Comparison of ENCODE assay signal across 16 cellular contexts in the genomic region with DNA sequence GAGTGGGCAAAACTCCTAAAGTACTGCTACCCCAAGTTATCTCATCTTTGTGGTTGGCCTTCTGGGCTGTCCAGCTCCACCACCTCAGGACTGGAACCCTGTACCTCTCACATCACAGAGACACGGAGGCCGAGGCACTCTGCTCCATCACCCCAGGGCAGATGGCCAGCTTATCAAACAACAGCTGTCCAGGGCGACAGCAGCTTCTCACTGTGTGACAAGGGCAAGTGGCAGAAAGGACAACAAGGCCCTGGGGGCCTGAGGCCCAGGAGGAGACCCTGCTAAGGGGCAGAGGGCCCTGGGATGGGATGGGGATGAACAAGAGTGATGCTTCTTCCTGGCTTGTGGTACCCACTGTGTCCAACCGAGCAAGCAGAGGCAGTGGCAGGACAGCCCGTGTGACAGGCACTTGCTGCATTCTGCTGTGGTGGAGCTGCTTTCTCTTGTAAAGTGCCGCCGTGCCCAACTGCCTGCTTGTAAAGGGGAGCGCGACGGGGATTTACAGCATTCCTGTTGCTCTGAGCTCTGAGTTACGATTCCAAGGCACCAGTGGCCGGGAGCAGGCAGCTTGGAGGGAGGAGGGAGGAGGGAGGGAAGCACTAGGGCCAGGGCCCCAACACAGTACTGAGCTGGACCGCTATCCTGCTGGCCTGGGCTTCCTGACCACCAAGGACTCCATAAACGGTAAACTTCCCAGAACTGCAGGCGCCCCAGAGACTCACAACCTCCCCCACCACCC.
DNase-seq lines count a peak whose midpoint lies in the region; ATAC-seq, FAIRE-seq and TF ChIP-seq lines count a peak whose summit lies in the region.
"Had no signal": no experiment of that assay in that cellular context is flagged by ENCODE, and none has a peak within 500 bp of the region (broad histone marks: within the 10 kb centered on the region; RNA-seq: fewer than 3 reads in every experiment).

No MANE protein-coding gene starts in this region.

- H3K9me2 ChIP-seq in SK-N-SH, result no peaks in the 10 kb centered on the region

- H3K4ac ChIP-seq in H1 (replicated peaks; ENCODE audit: insufficient read length, low read depth, low read length), result no peak overlapping the region

- no peak overlapping the region for H2BK120ac ChIP-seq in H1 (replicated peaks; ENCODE audit: low read depth, low read length)

- no peak overlapping the region for H2BK12ac ChIP-seq in H1 (ENCODE audit: low read depth, low read length)

- H3K14ac ChIP-seq in H1 (ENCODE audit: insufficient read length), result no peak overlapping the region

- no peaks in the 10 kb centered on the region for H3K9me3 ChIP-seq in SK-N-SH
- H3K9me3 ChIP-seq in H1 (ENCODE audit: insufficient read depth in 2 of 2, low read depth in 1 of 2, low read length in 1 of 2), result no peaks in the 10 kb centered on the region
- H3K9me3 ChIP-seq: A549, SJSA1, upper lobe of right lung had no signal

- peaks cover 11% of the 10 kb centered on the region; the same call in 1 of the 2 replicates for H3K79me1 ChIP-seq in H1 (ENCODE audit: low read depth, low read length)

- H3K4me2 ChIP-seq in SK-N-SH (no peak overlapping the region), H1 (ENCODE audit: insufficient read depth in 1 of 2, low read depth in 2 of 2, low read length in 2 of 2) (no peak overlapping the region)
- H3K4me2 ChIP-seq: A549 had no signal

- CTCF ChIA-PET in SK-N-SH (lab: Yijun Ruan, JAX), result interaction anchor here (1.0 to 5.8 kb wide), 12 partner anchors 17 to 365 kb away, joined by 3 to 38 read pairs (median 3); a partner anchor contains a TSS
- CTCF ChIA-PET in H1 (lab: Charles Lee; ENCODE audit: partially characterized antibody), result interaction anchor here (0.6 to 3.7 kb wide), 14 partner anchors 9 to 1452 kb away, joined by 3 to 20 read pairs (median 4); no protein-coding TSS in a partner anchor

- no peak overlapping the region for H3K27ac Mint-ChIP-seq in stimulated activated naive CD8-positive, alpha-beta T cell treated with anti-CD3 and anti-CD28 coated beads, Interleukin-15, amount 100 ng/mL, for 72 hours
- H3K27ac Mint-ChIP-seq: activated B cell treated with CpG ODN at 0.5 μM for 24 hours had no signal

- no peak overlapping the region for H2BK20ac ChIP-seq in H1 (ENCODE audit: low read length)

- H2AFZ ChIP-seq in SK-N-SH (ENCODE audit: low read depth) (no peak overlapping the region), H1 (ENCODE audit: low read length) (no peak overlapping the region)

- peaks cover 5% of the 10 kb centered on the region for H3K27me3 Mint-ChIP-seq in stimulated activated naive CD8-positive, alpha-beta T cell treated with anti-CD3 and anti-CD28 coated beads, Interleukin-15, amount 100 ng/mL, for 72 hours

- H3K23ac ChIP-seq in H1 (ENCODE audit: insufficient read length), result no peak overlapping the region

- peak overlapping the region; percentile 46; the same call in 1 of the 2 replicates for H2BK15ac ChIP-seq in H1 (ENCODE audit: low read length)

- DNase-seq in SK-N-SH (peak; percentile 67), H1 (ENCODE audit: low read depth in 1 of 2, low spot score in 2 of 2) (no peak), midbrain (lab: John Stamatoyannopoulos, UW) (peak; percentile 51), ureter (ENCODE audit: low spot score) (peak; percentile 66)
- DNase-seq in stimulated activated naive CD8-positive, alpha-beta T cell treated with anti-CD3 and anti-CD28 coated beads, Interleukin-15, amount 100 ng/mL, for 72 hours, result no peak
- DNase-seq: activated B cell treated with CpG ODN at 0.5 μM for 24 hours, activated T-cell treated with anti-CD3 and anti-CD28 coated beads for 4 hours, amniotic stem cell, NCI-H526 treated with DMSO at 0.1 percent for 48 hours, upper lobe of right lung had no signal

- 69% methylated on average over 6 of the region's 15 CpGs for WGBS in SK-N-SH (ENCODE audit: low lambda C conversion rate)
- WGBS in H1 (ENCODE audit: extremely low coverage in 1 of 2, insufficient coverage in 1 of 2, insufficient read length in 1 of 2, insufficient replicate concordance in 2 of 2, low coverage in 1 of 2, low lambda C conversion rate in 2 of 2, missing lambda C conversion rate in 1 of 2), 2 experiments, result 85% methylated on average over 12 of the region's 15 CpGs; no CpG with 5 or more reads in 1 of the 2 experiments

- no peaks in the 10 kb centered on the region for H3K23me2 ChIP-seq in H1 (ENCODE audit: low read depth, low read length)

- H3K79me2 ChIP-seq in SK-N-SH (ENCODE audit: insufficient read depth) (peaks cover 96% of the 10 kb centered on the region), H1 (ENCODE audit: control insufficient read depth in 1 of 2, insufficient read depth in 2 of 2, low read length in 2 of 2) (no peaks in the 10 kb centered on the region; a peak in 1 of 4 replicates)

- H4K8ac ChIP-seq in H1 (ENCODE audit: extremely low read depth, insufficient read depth, low read length), result no peak overlapping the region

- peaks cover 13 to 14% of the 10 kb centered on the region in 2 experiments for H3K36me3 ChIP-seq in SK-N-SH (replicated peaks in 1 of 2; ENCODE audit: control insufficient read depth in 1 of 2, insufficient read depth in 2 of 2, low read length in 1 of 2)
- H3K36me3 ChIP-seq in H1 (ENCODE audit: control insufficient read depth in 2 of 4, insufficient read depth in 4 of 4, low read length in 3 of 4), result no peaks in the 10 kb centered on the region; a peak in 1 of 8 replicates
- H3K36me3 ChIP-seq: upper lobe of right lung had no signal

- peak overlapping the region; percentile 86; the same call in 1 of the 2 replicates for H2AK5ac ChIP-seq in H1 (ENCODE audit: low read depth, low read length)

- H4K5ac ChIP-seq in H1 (ENCODE audit: insufficient read length, low read depth, low read length), result no peak overlapping the region

- TF ChIP-seq EP300 in SK-N-SH (IDR thresholded peaks at IDR 0.05; ENCODE audit: borderline replicate concordance in 1 of 2, low read depth in 1 of 2, low read length in 1 of 2) (peak in 1 of 2 experiments; percentile 77; a peak in 2 of 4 replicates), H1 (IDR thresholded peaks at IDR 0.05; ENCODE audit: borderline replicate concordance in 1 of 2, low read depth in 2 of 2, low read length in 2 of 2) (no peak)

- no peak for ATAC-seq in SK-N-SH treated with all-trans-retinoic acid at 6 μM for 48 hours
- no peak for ATAC-seq in stimulated activated naive CD8-positive, alpha-beta T cell treated with anti-CD3 and anti-CD28 coated beads, Interleukin-15, amount 100 ng/mL, for 72 hours
- no peak for ATAC-seq in HG02938 (IDR thresholded peaks at IDR 0.05; ENCODE audit: unreplicated experiment)
- ATAC-seq in HG02588 (IDR thresholded peaks at IDR 0.05; ENCODE audit: unreplicated experiment), result no peak
- ATAC-seq: A549 had no signal

- H4K20me1 ChIP-seq in SK-N-SH (ENCODE audit: insufficient read depth), result peaks cover 36% of the 10 kb centered on the region
- H4K20me1 ChIP-seq in H1 (replicated peaks in 1 of 2; ENCODE audit: control insufficient read depth in 1 of 2, insufficient read depth in 2 of 2, low read length in 2 of 2), result no peaks in the 10 kb centered on the region

- peaks cover 23% of the 10 kb centered on the region for H3F3A ChIP-seq in SK-N-SH (replicated peaks; ENCODE audit: insufficient read depth)

- POLR2A ChIA-PET in SK-N-SH (lab: Yijun Ruan, JAX) (interaction anchor here (1.6 kb wide), 1 partner anchor 60 kb away, joined by 5 read pairs; no protein-coding TSS in a partner anchor), H1 (lab: Charles Lee; ENCODE audit: partially characterized antibody) (interaction anchor here (1.0 to 4.7 kb wide), 2 partner anchors 11 to 20 kb away, joined by 4 to 24 read pairs; no protein-coding TSS in a partner anchor)

- no peaks in the 10 kb centered on the region for H3K9me3 Mint-ChIP-seq in stimulated activated naive CD8-positive, alpha-beta T cell treated with anti-CD3 and anti-CD28 coated beads, Interleukin-15, amount 100 ng/mL, for 72 hours
- H3K9me3 Mint-ChIP-seq: activated B cell treated with CpG ODN at 0.5 μM for 24 hours had no signal

- no peaks in the 10 kb centered on the region for H3K27me3 ChIP-seq in SK-N-SH (ENCODE audit: insufficient read depth)
- no peaks in the 10 kb centered on the region for H3K27me3 ChIP-seq in H1 (replicated peaks in 1 of 4; ENCODE audit: control insufficient read depth in 3 of 4, extremely low read depth in 1 of 4, insufficient read depth in 3 of 4, low read length in 3 of 4)
- H3K27me3 ChIP-seq: SJSA1, upper lobe of right lung had no signal

- H4K91ac ChIP-seq in H1 (replicated peaks; ENCODE audit: insufficient read length, low read length), result no peak overlapping the region

- peaks cover 23% of the 10 kb centered on the region for H3K4me1 Mint-ChIP-seq in stimulated activated naive CD8-positive, alpha-beta T cell treated with anti-CD3 and anti-CD28 coated beads, Interleukin-15, amount 100 ng/mL, for 72 hours

- H3K4me1 ChIP-seq in SK-N-SH (ENCODE audit: control insufficient read depth in 1 of 2, insufficient read depth in 2 of 2, low read depth in 1 of 2, low read length in 1 of 2), result peaks cover 60 to 77% of the 10 kb centered on the region in 2 experiments; a peak in 3 of 4 replicates
- H3K4me1 ChIP-seq in H1 (replicated peaks in 1 of 4; ENCODE audit: control insufficient read depth in 3 of 4, insufficient read depth in 4 of 4, low read length in 3 of 4), result peaks cover 0 to 16% (median 5%) of the 10 kb centered on the region in 4 experiments; a peak in 6 of 7 replicates

- H3K4me3 Mint-ChIP-seq in stimulated activated naive CD8-positive, alpha-beta T cell treated with anti-CD3 and anti-CD28 coated beads, Interleukin-15, amount 100 ng/mL, for 72 hours, result no peak overlapping the region
- H3K4me3 Mint-ChIP-seq: activated B cell treated with CpG ODN at 0.5 μM for 24 hours had no signal

- TF ChIP-seq POLR2A in H1 (IDR thresholded peaks at IDR 0.05; ENCODE audit: control extremely low read depth in 1 of 2, low read depth in 2 of 2, low read length in 2 of 2), result no peak

- no peak overlapping the region for H3K56ac ChIP-seq in H1 (replicated peaks; ENCODE audit: insufficient read length, low read depth, low read length)

- peak overlapping the region; percentile 48 for H3K18ac ChIP-seq in H1 (ENCODE audit: extremely low read depth, low read length)

- TF ChIP-seq CTCF in SK-N-SH (IDR thresholded peaks at IDR 0.05) (no peak), H1 (IDR thresholded peaks at IDR 0.05; ENCODE audit: control extremely low read depth in 1 of 3, insufficient read depth in 1 of 3, low read depth in 1 of 3, low read length in 3 of 3) (no peak)

- no peak overlapping the region for H3K4me3 ChIP-seq in SK-N-SH (ENCODE audit: low read depth in 2 of 2, low read length in 1 of 2)
- no peak overlapping the region for H3K4me3 ChIP-seq in H1 (ENCODE audit: extremely low read depth in 1 of 4, insufficient read depth in 2 of 4, low read depth in 3 of 4, low read length in 4 of 4)
- H3K4me3 ChIP-seq: A549, SJSA1, upper lobe of right lung had no signal

- FAIRE-seq in H1 (lab: Jason Lieb, UNC), result no peak
- FAIRE-seq: A549, endothelial cell of umbilical vein had no signal

- H3K9ac ChIP-seq in SK-N-SH (no peak overlapping the region), H1 (replicated peaks in 1 of 4; ENCODE audit: extremely low read depth in 1 of 4, low read depth in 3 of 4, low read length in 3 of 4) (no peak overlapping the region)

- TF ChIP-seq RAD21 in SK-N-SH (IDR thresholded peaks at IDR 0.05; ENCODE audit: low read length), result no peak; the same call in 1 of the 2 replicates
- TF ChIP-seq RAD21 in H1 (IDR thresholded peaks at IDR 0.05 in 1 of 2, conservative IDR thresholded peaks at IDR 0.05 in 1 of 2; ENCODE audit: low read depth in 2 of 2, low read length in 2 of 2), result no peak

- H2BK5ac ChIP-seq in H1 (ENCODE audit: low read depth, low read length), result 0 out of 2 replicates have a peak overlapping the region, but pooled peaks have one; percentile 2

- H3K27ac ChIP-seq in SK-N-SH (ENCODE audit: low read depth in 2 of 2, low read length in 1 of 2) (peak overlapping the region; percentile 75 to 97), H1 (ENCODE audit: low read depth, low read length) (no peak overlapping the region)
- H3K27ac ChIP-seq: SJSA1, upper lobe of right lung had no signal

Comparison
In these comparisons a context has a peak if more than half of its experiments do, and no peak if none do; other contexts are left out.
1. DNase-seq: peak in SK-N-SH (single experiment), midbrain (single experiment) and ureter (single experiment); none in H1 (0 of 2) and stimulated activated naive CD8-positive, alpha-beta T cell treated with anti-CD3 and anti-CD28 coated beads, Interleukin-15, amount 100 ng/mL, for 72 hours (0 of 2).